In the genomic region with DNA sequence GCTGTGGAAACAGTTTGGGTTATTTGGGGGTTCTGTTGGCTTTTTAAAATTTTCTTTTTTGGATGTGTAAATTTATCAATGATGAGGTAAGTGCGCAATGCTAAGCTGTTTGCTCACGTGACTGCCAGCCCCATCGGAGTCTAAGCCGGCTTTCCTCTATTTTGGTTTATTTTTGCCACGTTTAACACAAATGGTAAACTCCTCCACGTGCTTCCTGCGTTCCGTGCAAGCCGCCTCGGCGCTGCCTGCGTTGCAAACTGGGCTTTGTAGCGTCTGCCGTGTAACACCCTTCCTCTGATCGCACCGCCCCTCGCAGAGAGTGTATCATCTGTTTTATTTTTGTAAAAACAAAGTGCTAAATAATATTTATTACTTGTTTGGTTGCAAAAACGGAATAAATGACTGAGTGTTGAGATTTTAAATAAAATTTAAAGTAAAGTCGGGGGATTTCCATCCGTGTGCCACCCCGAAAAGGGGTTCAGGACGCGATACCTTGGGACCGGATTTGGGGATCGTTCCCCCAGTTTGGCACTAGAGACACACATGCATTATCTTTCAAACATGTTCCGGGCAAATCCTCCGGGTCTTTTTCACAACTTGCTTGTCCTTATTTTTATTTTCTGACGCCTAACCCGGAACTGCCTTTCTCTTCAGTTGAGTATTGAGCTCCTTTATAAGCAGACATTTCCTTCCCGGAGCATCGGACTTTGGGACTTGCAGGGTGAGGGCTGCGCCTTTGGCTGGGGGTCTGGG, we compare ENCODE assay signal across 9 cellular contexts. TPM values are rescaled to one million over a fixed set of nuclear protein-coding genes. Genes with fewer than 3 reads are reported as not detected.
A peak's percentile ranks its signal among the peaks of the same experiment; 100 is the strongest.
DNase-seq lines count a peak whose midpoint lies in the region; ATAC-seq and TF ChIP-seq lines count a peak whose summit lies in the region.
"Had no signal": no experiment of that assay in that cellular context is flagged by ENCODE, and none has a peak within 500 bp of the region (broad histone marks: within the 10 kb centered on the region; RNA-seq: fewer than 3 reads in every experiment).

No MANE protein-coding gene starts in this region.

- H3K4me1 ChIP-seq in upper lobe of right lung (peaks cover 15% of the 10 kb centered on the region), SJCRH30 (peaks cover 6% of the 10 kb centered on the region; the same call in 1 of the 2 replicates)

- H3K4me3 Mint-ChIP-seq in naive B cell: peak overlapping the region; percentile 49 to 87 (median 70)

- peaks cover 100% of the 10 kb centered on the region for H3K27me3 ChIP-seq in upper lobe of right lung
- no peaks in the 10 kb centered on the region for H3K27me3 ChIP-seq in SJCRH30

- H3K36me3 Mint-ChIP-seq in naive B cell: peaks cover 0 to 12% of the 10 kb centered on the region in 2 donors

- no peaks in the 10 kb centered on the region for H3K36me3 ChIP-seq in upper lobe of right lung
- peaks cover 10% of the 10 kb centered on the region for H3K36me3 ChIP-seq in SJCRH30

- intact Hi-C loops in upper lobe of right lung (cut with DNase I): no loop called here

- H3K27ac Mint-ChIP-seq in naive B cell: peak overlapping the region in 3 of 6 donors; percentile 3 to 66 (median 9)

- H3K9me3 ChIP-seq in upper lobe of right lung (no peaks in the 10 kb centered on the region), SJCRH30 (replicated peaks) (no peaks in the 10 kb centered on the region)

- DNase-seq in activated gamma-delta T cell treated with Interleukin-2 at 50 U/mL for 16 hours (peak; percentile 35), activated gamma-delta T cell (lab: John Stamatoyannopoulos, UW) (no peak), naive B cell (no peak), HPDE6-E6E7 (ENCODE audit: extremely low spot score) (no peak), upper lobe of right lung (no peak), SJCRH30 (no peak)
- peak; percentile 74 for DNase-seq in activated effector memory CD4-positive, alpha-beta T cell treated with anti-CD3 and anti-CD28 coated beads, Interleukin-2, amount 50 U/mL, for 16 hours
- DNase-seq: Kasumi-1 had no signal

- H3K4me1 Mint-ChIP-seq in naive B cell: peaks cover 18 to 44% (median 44%) of the 10 kb centered on the region in 3 donors

- TF ChIP-seq CTCF in upper lobe of right lung (IDR thresholded peaks at IDR 0.05): no peak

- no peak overlapping the region for H3K4me3 ChIP-seq in upper lobe of right lung
- H3K4me3 ChIP-seq in SJCRH30: no peak overlapping the region

- peaks cover 0 to 9% (median 3%) of the 10 kb centered on the region in 7 donors for H3K9me3 Mint-ChIP-seq in naive B cell

- peaks cover 63 to 80% (median 77%) of the 10 kb centered on the region in 3 donors for H3K27me3 Mint-ChIP-seq in naive B cell

- peak overlapping the region; percentile 41 for H3K27ac ChIP-seq in temporal lobe (ENCODE audit: low read depth, low read length)
- no peak overlapping the region for H3K27ac ChIP-seq in upper lobe of right lung
- H3K27ac ChIP-seq in SJCRH30: no peak overlapping the region

- no peak for ATAC-seq in naive B cell (ENCODE audit: low read depth in 2 of 2)
- ATAC-seq in upper lobe of right lung: no peak

RNA-seq across cellular contexts. Expression of gene OLIG2, which starts 3.2 kb away (rescaled TPM):
- not detected for polyA plus RNA-seq in naive B cell (ENCODE audit: low read depth in 6 of 6)
- total RNA-seq in temporal lobe (15.2 TPM), upper lobe of right lung (not detected)
- total RNA-seq in SJCRH30 (2014; rRNA removed; shearing (Covaris generic)): 15.9 and 17.2 TPM in 2 replicates

RNA-seq across cellular contexts. Expression of gene OLIG1, which starts 41.0 kb away (rescaled TPM):
- not detected for polyA plus RNA-seq in naive B cell (ENCODE audit: low read depth in 6 of 6)
- 19.4 TPM for total RNA-seq in temporal lobe
- 1.6 TPM for total RNA-seq in upper lobe of right lung
- 2.9 and 3.3 TPM in 2 replicates for total RNA-seq in SJCRH30 (2014; rRNA removed; shearing (Covaris generic))

Comparison
In these comparisons a context has a peak if more than half of its experiments do, and no peak if none do; other contexts are left out.
1. DNase-seq: peak in activated gamma-delta T cell treated with Interleukin-2 at 50 U/mL for 16 hours (single experiment) and activated effector memory CD4-positive, alpha-beta T cell treated with anti-CD3 and anti-CD28 coated beads, Interleukin-2, amount 50 U/mL, for 16 hours (single experiment); none in activated gamma-delta T cell (single experiment), naive B cell (single experiment), HPDE6-E6E7 (single experiment), upper lobe of right lung (single experiment) and SJCRH30 (0 of 2).
2. RNA of gene OLIG2, which starts 3.2 kb away (total RNA-seq): 15.9 to 17.2 TPM in SJCRH30 and 15.2 TPM in temporal lobe (single experiment); not detected in upper lobe of right lung (single experiment); every median in the first group is over 10 times any median in the second.